17 cellular contexts compared by ENCODE assay signal in the genomic region with DNA sequence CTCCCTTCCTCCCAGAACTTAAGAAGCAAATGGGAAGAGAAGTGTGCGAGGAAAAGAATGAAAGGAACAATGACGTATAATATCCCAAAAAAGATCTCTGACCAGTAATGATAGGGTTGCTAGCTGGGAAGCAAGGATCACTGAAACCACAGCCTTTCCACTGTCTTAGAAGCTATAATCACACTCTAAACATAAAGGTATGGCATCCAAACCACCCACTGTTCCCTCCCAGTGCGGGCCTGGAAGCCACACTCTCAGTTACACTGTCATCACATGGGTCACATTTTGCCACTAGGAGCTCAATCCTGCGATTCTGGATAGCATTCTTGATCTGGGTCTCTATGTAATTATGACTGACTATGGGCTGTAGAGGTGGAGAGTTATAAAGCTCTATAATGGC.
DNase-seq lines count a peak whose midpoint lies in the region; ATAC-seq and TF ChIP-seq lines count a peak whose summit lies in the region.
"Had no signal": no experiment of that assay in that cellular context is flagged by ENCODE, and none has a peak within 500 bp of the region (broad histone marks: within the 10 kb centered on the region; RNA-seq: fewer than 3 reads in every experiment).

No MANE protein-coding gene starts in this region.

- CTCF ChIA-PET in SK-N-SH (lab: Yijun Ruan, JAX), result interaction anchor here (0.9 to 9.0 kb wide), 4 partner anchors 14 to 74 kb away, joined by 3 to 123 read pairs (median 4); no protein-coding TSS in a partner anchor
- CTCF ChIA-PET in activated CD4-positive, alpha-beta memory T cell treated with anti-CD3 and anti-CD28 coated beads, Interleukin-2, amount 10 ng/mL, durations not matched to agents 7 days and 5 days (lab: Charles Lee), result interaction anchor here (1.4 kb wide), 1 partner anchor 64 kb away, joined by 6 read pairs; no protein-coding TSS in a partner anchor

- H3K79me2 ChIP-seq in SK-N-SH (ENCODE audit: insufficient read depth), result peaks cover 3% of the 10 kb centered on the region; the same call in 1 of the 2 replicates

- TF ChIP-seq RAD21 in SK-N-SH (IDR thresholded peaks at IDR 0.05; ENCODE audit: low read length), result no peak

- no peaks in the 10 kb centered on the region for H3K9me3 Mint-ChIP-seq in stimulated activated naive B cell treated with anti-CD40 and anti-IgM and Interleukin-4, amounts not matched to agents 10 μg/mL and 1 μg/mL and 100 μg/mL, for 72 hours
- no peaks in the 10 kb centered on the region for H3K9me3 Mint-ChIP-seq in activated CD4-positive, alpha-beta memory T cell treated with anti-CD3 and anti-CD28 coated beads, Interleukin-2, amount 10 ng/mL, durations not matched to agents 7 days and 5 days
- H3K9me3 Mint-ChIP-seq: H9 had no signal

- no peak overlapping the region for H3K14ac ChIP-seq in mesenchymal stem cell (ENCODE audit: low read length in 2 of 2)

- H3K4me2 ChIP-seq in SK-N-SH (no peak overlapping the region), mesenchymal stem cell (ENCODE audit: low read length, poor library complexity, severe bottlenecking) (no peak overlapping the region)

- no peak overlapping the region for H4K91ac ChIP-seq in mesenchymal stem cell (ENCODE audit: low read length)

- H3K27ac Mint-ChIP-seq in stimulated activated naive B cell treated with anti-CD40 and anti-IgM and Interleukin-4, amounts not matched to agents 10 μg/mL and 1 μg/mL and 100 μg/mL, for 72 hours, result no peak overlapping the region
- H3K27ac Mint-ChIP-seq in activated CD4-positive, alpha-beta memory T cell treated with anti-CD3 and anti-CD28 coated beads, Interleukin-2, amount 10 ng/mL, durations not matched to agents 7 days and 5 days, result no peak overlapping the region
- H3K27ac Mint-ChIP-seq: H9 had no signal

- H3K4me3 ChIP-seq in SK-N-SH (ENCODE audit: low read depth in 2 of 2, low read length in 1 of 2), result no peak overlapping the region
- H3K4me3 ChIP-seq in mesenchymal stem cell (ENCODE audit: insufficient read depth in 1 of 2, low read depth in 1 of 2, low read length in 2 of 2), result no peak overlapping the region
- H3K4me3 ChIP-seq in sigmoid colon, result no peak overlapping the region
- H3K4me3 ChIP-seq: K562 had no signal

- H3K4me1 ChIP-seq in SK-N-SH (ENCODE audit: control insufficient read depth in 1 of 2, insufficient read depth in 2 of 2, low read depth in 1 of 2, low read length in 1 of 2), result peaks cover 23 to 37% of the 10 kb centered on the region in 2 experiments; a peak in 3 of 4 replicates
- H3K4me1 ChIP-seq in mesenchymal stem cell (ENCODE audit: control insufficient read depth, insufficient read depth, low read depth, low read length), result peaks cover 24% of the 10 kb centered on the region
- peaks cover 0 to 42% (median 27%) of the 10 kb centered on the region in 4 donors for H3K4me1 ChIP-seq in sigmoid colon

- H3K23ac ChIP-seq in mesenchymal stem cell (ENCODE audit: low read length in 2 of 2), result no peak overlapping the region

- DNase-seq in SK-N-SH, result no peak
- no peak for DNase-seq in mesenchymal stem cell
- no peak for DNase-seq in sigmoid colon
- no peak for DNase-seq in stimulated activated naive B cell treated with anti-CD40 and anti-IgM and Interleukin-4, amounts not matched to agents 10 μg/mL and 1 μg/mL and 100 μg/mL, for 72 hours
- DNase-seq in activated CD4-positive, alpha-beta memory T cell treated with anti-CD3 and anti-CD28 coated beads, Interleukin-2, amount 10 ng/mL, durations not matched to agents 7 days and 5 days, result no peak
- no peak for DNase-seq in NCI-H1417 (lab: John Stamatoyannopoulos, UW)
- DNase-seq: 8988T, DND-41, H9, NCI-H1092 treated with DMSO at 0.1 percent for 48 hours, NCI-H2081, NCI-H510A treated with DMSO at 0.1 percent for 48 hours, NCI-H82, SHP77 had no signal

- H2AK5ac ChIP-seq in mesenchymal stem cell (ENCODE audit: low read length, severe bottlenecking), result peak overlapping the region; percentile 20

- peak overlapping the region in 1 of 2 experiments; percentile 29 for H3K18ac ChIP-seq in mesenchymal stem cell (ENCODE audit: low read depth in 1 of 2, low read length in 2 of 2)

- no peak overlapping the region for H2BK5ac ChIP-seq in mesenchymal stem cell (ENCODE audit: low read depth, low read length, poor library complexity, severe bottlenecking)

- peaks cover 6 to 8% of the 10 kb centered on the region in 2 donors for H3K4me1 Mint-ChIP-seq in stimulated activated naive B cell treated with anti-CD40 and anti-IgM and Interleukin-4, amounts not matched to agents 10 μg/mL and 1 μg/mL and 100 μg/mL, for 72 hours
- no peaks in the 10 kb centered on the region for H3K4me1 Mint-ChIP-seq in activated CD4-positive, alpha-beta memory T cell treated with anti-CD3 and anti-CD28 coated beads, Interleukin-2, amount 10 ng/mL, durations not matched to agents 7 days and 5 days

- no peaks in the 10 kb centered on the region for H3K27me3 Mint-ChIP-seq in stimulated activated naive B cell treated with anti-CD40 and anti-IgM and Interleukin-4, amounts not matched to agents 10 μg/mL and 1 μg/mL and 100 μg/mL, for 72 hours
- H3K27me3 Mint-ChIP-seq in activated CD4-positive, alpha-beta memory T cell treated with anti-CD3 and anti-CD28 coated beads, Interleukin-2, amount 10 ng/mL, durations not matched to agents 7 days and 5 days, result peaks cover 9% of the 10 kb centered on the region

- H4K20me1 ChIP-seq in SK-N-SH (ENCODE audit: insufficient read depth), result no peaks in the 10 kb centered on the region

- no peaks in the 10 kb centered on the region for H3K36me3 Mint-ChIP-seq in stimulated activated naive B cell treated with anti-CD40 and anti-IgM and Interleukin-4, amounts not matched to agents 10 μg/mL and 1 μg/mL and 100 μg/mL, for 72 hours
- no peaks in the 10 kb centered on the region for H3K36me3 Mint-ChIP-seq in activated CD4-positive, alpha-beta memory T cell treated with anti-CD3 and anti-CD28 coated beads, Interleukin-2, amount 10 ng/mL, durations not matched to agents 7 days and 5 days (ENCODE audit: low read depth)

- no peak overlapping the region for H2BK15ac ChIP-seq in mesenchymal stem cell (ENCODE audit: low read depth, poor library complexity, severe bottlenecking)

- H3K4ac ChIP-seq in mesenchymal stem cell (ENCODE audit: low read depth in 1 of 2, low read length in 2 of 2), result peak overlapping the region in 1 of 2 experiments; percentile 37

- peaks cover 18% of the 10 kb centered on the region for H3K79me1 ChIP-seq in mesenchymal stem cell (replicated peaks; ENCODE audit: low read length, poor library complexity, severe bottlenecking)

- H3F3A ChIP-seq in SK-N-SH (replicated peaks; ENCODE audit: insufficient read depth), result peaks cover 39% of the 10 kb centered on the region

- no peaks in the 10 kb centered on the region for H3K9me3 ChIP-seq in SK-N-SH
- H3K9me3 ChIP-seq in mesenchymal stem cell (ENCODE audit: control insufficient read depth, low read length), result no peaks in the 10 kb centered on the region
- no peaks in the 10 kb centered on the region for H3K9me3 ChIP-seq in sigmoid colon

- H2BK12ac ChIP-seq in mesenchymal stem cell (ENCODE audit: low read length in 2 of 2), result no peak overlapping the region

- intact Hi-C loops in sigmoid colon (cut with DNase I), result no loop called here

- H3K27ac ChIP-seq in SK-N-SH (ENCODE audit: low read depth in 2 of 2, low read length in 1 of 2) (peak overlapping the region in 1 of 2 experiments; percentile 83; a peak in 1 of 4 replicates), mesenchymal stem cell (ENCODE audit: low read length, poor library complexity, severe bottlenecking) (no peak overlapping the region), sigmoid colon (peak overlapping the region in 3 of 4 donors; percentile 25 to 62 (median 25))

- H3K27me3 ChIP-seq in SK-N-SH (ENCODE audit: insufficient read depth) (no peaks in the 10 kb centered on the region), mesenchymal stem cell (ENCODE audit: control insufficient read depth in 1 of 2, insufficient read depth in 1 of 2, low read length in 2 of 2) (no peaks in the 10 kb centered on the region), sigmoid colon (no peaks in the 10 kb centered on the region)

- no peak overlapping the region for H2BK120ac ChIP-seq in mesenchymal stem cell (ENCODE audit: low read depth, low read length)

- 0 out of 2 replicates have a peak overlapping the region, but pooled peaks have one; percentile 13 for H3K9ac ChIP-seq in SK-N-SH
- no peak overlapping the region for H3K9ac ChIP-seq in mesenchymal stem cell (ENCODE audit: low read length)

- TF ChIP-seq POLR2A in sigmoid colon (IDR thresholded peaks at IDR 0.05), result no peak

- H3K9me2 ChIP-seq in SK-N-SH, result no peaks in the 10 kb centered on the region

- H3K4me3 Mint-ChIP-seq in stimulated activated naive B cell treated with anti-CD40 and anti-IgM and Interleukin-4, amounts not matched to agents 10 μg/mL and 1 μg/mL and 100 μg/mL, for 72 hours, result no peak overlapping the region
- H3K4me3 Mint-ChIP-seq in activated CD4-positive, alpha-beta memory T cell treated with anti-CD3 and anti-CD28 coated beads, Interleukin-2, amount 10 ng/mL, durations not matched to agents 7 days and 5 days, result no peak overlapping the region
- H3K4me3 Mint-ChIP-seq: H9 had no signal

- POLR2A ChIA-PET in SK-N-SH (lab: Yijun Ruan, JAX), result interaction anchor here (0.5 kb wide), 1 partner anchor 194 kb away, joined by 4 read pairs; no protein-coding TSS in a partner anchor
- POLR2A ChIA-PET in activated CD4-positive, alpha-beta memory T cell treated with anti-CD3 and anti-CD28 coated beads, Interleukin-2, amount 10 ng/mL, durations not matched to agents 7 days and 5 days (lab: Charles Lee), result no interaction called here

- TF ChIP-seq CTCF in SK-N-SH (IDR thresholded peaks at IDR 0.05) (no peak), sigmoid colon (IDR thresholded peaks at IDR 0.05) (no peak)

- H3K36me3 ChIP-seq in SK-N-SH (replicated peaks in 1 of 2; ENCODE audit: control insufficient read depth in 1 of 2, insufficient read depth in 2 of 2, low read length in 1 of 2) (peaks cover 49 to 50% of the 10 kb centered on the region in 2 experiments), mesenchymal stem cell (ENCODE audit: control insufficient read depth in 1 of 2, insufficient read depth in 2 of 2, low read depth in 1 of 2, low read length in 2 of 2) (peaks cover 23 to 62% of the 10 kb centered on the region in 2 experiments), sigmoid colon (no peaks in the 10 kb centered on the region)

- H2AFZ ChIP-seq in SK-N-SH (ENCODE audit: low read depth), result no peak overlapping the region
- H2AFZ ChIP-seq in mesenchymal stem cell (ENCODE audit: low read depth, low read length), result no peak overlapping the region

- ATAC-seq in SK-N-SH treated with all-trans-retinoic acid at 6 μM for 48 hours, result no peak
- ATAC-seq in stimulated activated naive B cell treated with anti-CD40 and anti-IgM and Interleukin-4, amounts not matched to agents 10 μg/mL and 1 μg/mL and 100 μg/mL, for 72 hours (replicated peaks), result no peak
- ATAC-seq in HG03354 (IDR thresholded peaks at IDR 0.05; ENCODE audit: poor library complexity, severe bottlenecking, unreplicated experiment), result no peak
- ATAC-seq: K562 had no signal

- WGBS in SK-N-SH (ENCODE audit: low lambda C conversion rate), result 94% methylated on average over 4 of the region's 4 CpGs
- 97% methylated on average over 3 of the region's 4 CpGs for WGBS in mesenchymal stem cell
- 85 to 92% methylated on average over 4 of the region's 4 CpGs for WGBS in sigmoid colon, 2 donors

- H4K8ac ChIP-seq in mesenchymal stem cell (ENCODE audit: low read length), result no peak overlapping the region

- TF ChIP-seq EP300 in SK-N-SH (IDR thresholded peaks at IDR 0.05; ENCODE audit: borderline replicate concordance in 1 of 2, low read depth in 1 of 2, low read length in 1 of 2) (no peak), sigmoid colon (IDR thresholded peaks at IDR 0.05) (no peak)
